Comparison of ENCODE assay signal across 9 cellular contexts in the genomic region with DNA sequence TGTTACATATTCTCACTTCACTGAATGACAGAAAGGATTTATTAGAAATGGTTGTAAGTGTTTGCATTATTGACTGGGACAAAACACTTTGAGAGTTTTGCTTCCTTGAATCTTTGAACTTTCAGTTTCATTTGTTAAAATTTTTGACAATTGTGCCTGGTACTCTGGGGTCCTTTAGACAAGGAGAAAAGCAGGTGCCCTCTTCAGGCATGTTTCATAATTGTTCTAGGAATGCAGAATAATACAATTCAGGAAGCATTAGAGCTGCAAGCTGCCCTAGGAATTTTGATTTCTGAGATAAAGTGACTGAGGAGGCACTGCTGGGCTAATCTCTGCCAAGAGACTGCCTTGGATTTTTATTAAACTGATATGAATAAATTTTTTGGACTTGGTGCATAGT. TPM values are rescaled to one million over a fixed set of nuclear protein-coding genes. Genes with fewer than 3 reads are reported as not detected.
DNase-seq lines count a peak whose midpoint lies in the region; ATAC-seq and TF ChIP-seq lines count a peak whose summit lies in the region.
"Had no signal": no experiment of that assay in that cellular context is flagged by ENCODE, and none has a peak within 500 bp of the region (broad histone marks: within the 10 kb centered on the region; RNA-seq: fewer than 3 reads in every experiment).

No MANE protein-coding gene starts in this region.

- no peak for ATAC-seq in HG02852 (IDR thresholded peaks at IDR 0.05; ENCODE audit: unreplicated experiment)

- peak overlapping the region; percentile 25; the same call in 1 of the 2 replicates for H3K27ac ChIP-seq in PC-9
- no peak overlapping the region for H3K27ac ChIP-seq in endodermal cell (ENCODE audit: low read depth, low read length)
- no peak overlapping the region for H3K27ac ChIP-seq in neural cell (ENCODE audit: low read length)

- H3K27me3 Mint-ChIP-seq in activated CD4-positive, alpha-beta T cell treated with anti-CD3 and anti-CD28 coated beads, Interleukin-2, amount 10 ng/mL, durations not matched to agents 24 days and 14 days = no peaks in the 10 kb centered on the region
- H3K27me3 Mint-ChIP-seq in endodermal cell (ENCODE audit: insufficient read depth) = no peaks in the 10 kb centered on the region
- H3K27me3 Mint-ChIP-seq: stimulated activated naive B cell treated with anti-CD40 and anti-IgM and Interleukin-4, amounts not matched to agents 10 μg/mL and 1 μg/mL and 100 μg/mL, for 72 hours had no signal

- H3F3A ChIP-seq in PC-9 (ENCODE audit: insufficient read depth, low read depth) (peaks cover 48% of the 10 kb centered on the region), neural cell (ENCODE audit: insufficient read depth, low read length, poor library complexity, severe bottlenecking) (no peaks in the 10 kb centered on the region)

- H3K4me1 Mint-ChIP-seq in activated CD4-positive, alpha-beta T cell treated with anti-CD3 and anti-CD28 coated beads, Interleukin-2, amount 10 ng/mL, durations not matched to agents 24 days and 14 days = peaks cover 62% of the 10 kb centered on the region
- peaks cover 15% of the 10 kb centered on the region for H3K4me1 Mint-ChIP-seq in endodermal cell

- H2AFZ ChIP-seq in PC-9 (no peak overlapping the region), neural cell (ENCODE audit: low read depth, low read length) (no peak overlapping the region)

- H3K9me2 ChIP-seq in PC-9 (ENCODE audit: insufficient read depth) = no peaks in the 10 kb centered on the region
- no peaks in the 10 kb centered on the region for H3K9me2 ChIP-seq in neural cell (ENCODE audit: insufficient read depth, low read length)

- H3K9me3 ChIP-seq in PC-9 (ENCODE audit: insufficient read depth, low read depth) (no peaks in the 10 kb centered on the region), endodermal cell (ENCODE audit: control insufficient read depth, low read length) (no peaks in the 10 kb centered on the region), neural cell (ENCODE audit: low read length) (no peaks in the 10 kb centered on the region)

- H3K27ac Mint-ChIP-seq in activated CD4-positive, alpha-beta T cell treated with anti-CD3 and anti-CD28 coated beads, Interleukin-2, amount 10 ng/mL, durations not matched to agents 24 days and 14 days = peak overlapping the region; percentile 59
- H3K27ac Mint-ChIP-seq in endodermal cell = peak overlapping the region; percentile 65

- intact Hi-C loops in activated CD4-positive, alpha-beta T cell treated with anti-CD3 and anti-CD28 coated beads, Interleukin-2, amount 10 ng/mL, durations not matched to agents 24 days and 14 days (cut with micrococcal nuclease) = loop anchor here (5.0 kb wide), 1 partner anchor 86 kb away; no protein-coding TSS in a partner anchor
- intact Hi-C loops in PC-9 (cut with micrococcal nuclease; ENCODE audit: unreplicated experiment) = loop anchor here (1.0 kb wide), 4 partner anchors 50 to 110 kb away; partner anchors contain the start of gene TOP1

- no peaks in the 10 kb centered on the region for H3K9me3 Mint-ChIP-seq in activated CD4-positive, alpha-beta T cell treated with anti-CD3 and anti-CD28 coated beads, Interleukin-2, amount 10 ng/mL, durations not matched to agents 24 days and 14 days
- H3K9me3 Mint-ChIP-seq in endodermal cell = no peaks in the 10 kb centered on the region
- H3K9me3 Mint-ChIP-seq: stimulated activated naive B cell treated with anti-CD40 and anti-IgM and Interleukin-4, amounts not matched to agents 10 μg/mL and 1 μg/mL and 100 μg/mL, for 72 hours had no signal

- BruUV-seq in PC-9 (replicated peaks; lab: Mats Ljungman, UMichigan) = no TSS peak

- H4K20me1 ChIP-seq in PC-9 (ENCODE audit: insufficient read depth) (peaks cover 3% of the 10 kb centered on the region), neural cell (ENCODE audit: insufficient read depth) (no peaks in the 10 kb centered on the region)

- CTCF ChIA-PET in PC-9 (lab: Charles Lee) = interaction anchor here (0.6 to 1.4 kb wide), 4 partner anchors 50 to 90 kb away, joined by 3 to 20 read pairs (median 5); no protein-coding TSS in a partner anchor

- H3K4me2 ChIP-seq in PC-9 (peak overlapping the region; percentile 34), neural cell (ENCODE audit: low read length) (no peak overlapping the region)

- peaks cover 51% of the 10 kb centered on the region for H3K36me3 ChIP-seq in PC-9 (ENCODE audit: low read depth)
- H3K36me3 ChIP-seq in endodermal cell (ENCODE audit: control insufficient read depth, insufficient read depth, low read length) = peaks cover 81% of the 10 kb centered on the region
- peaks cover 15% of the 10 kb centered on the region for H3K36me3 ChIP-seq in neural cell (ENCODE audit: insufficient read depth, low read length)

- no peak overlapping the region for H3K9ac ChIP-seq in endodermal cell (ENCODE audit: extremely low read depth, low read length, poor library complexity, severe bottlenecking)
- no peak overlapping the region for H3K9ac ChIP-seq in neural cell (ENCODE audit: low read length)

- POLR2A ChIA-PET in PC-9 (lab: Charles Lee; ENCODE audit: unreplicated experiment) = no interaction called here

- DNase-seq in activated CD4-positive, alpha-beta T cell treated with anti-CD3 and anti-CD28 coated beads, Interleukin-2, amount 10 ng/mL, durations not matched to agents 24 days and 14 days = no peak
- no peak for DNase-seq in activated CD4-positive, alpha-beta T cell treated with anti-CD3 and anti-CD28 coated beads, Interleukin-2, amount 50 U/mL, for 4 hours
- DNase-seq in PC-9 (peak; percentile 45 to 88), endodermal cell (no peak), NCI-H1436 (lab: John Stamatoyannopoulos, UW) (no peak), G401 (ENCODE audit: low spot score) (no peak)
- DNase-seq: stimulated activated naive B cell treated with anti-CD40 and anti-IgM and Interleukin-4, amounts not matched to agents 10 μg/mL and 1 μg/mL and 100 μg/mL, for 72 hours had no signal

- in situ Hi-C loops in G401 (cut with HindIII; ENCODE audit: low sequenced_read_pairs) = no loop called here

- H3K4me3 ChIP-seq in PC-9 = no peak overlapping the region
- H3K4me3 ChIP-seq in endodermal cell (ENCODE audit: low read length) = no peak overlapping the region
- H3K4me3 ChIP-seq in neural cell (ENCODE audit: low read length) = no peak overlapping the region

- TF ChIP-seq EP300 in neural cell (conservative IDR thresholded peaks at IDR 0.05; ENCODE audit: poor library complexity, severe bottlenecking) = no peak

- H3K4me3 Mint-ChIP-seq in activated CD4-positive, alpha-beta T cell treated with anti-CD3 and anti-CD28 coated beads, Interleukin-2, amount 10 ng/mL, durations not matched to agents 24 days and 14 days = peak overlapping the region; percentile 38
- H3K4me3 Mint-ChIP-seq in endodermal cell = no peak overlapping the region
- H3K4me3 Mint-ChIP-seq: stimulated activated naive B cell treated with anti-CD40 and anti-IgM and Interleukin-4, amounts not matched to agents 10 μg/mL and 1 μg/mL and 100 μg/mL, for 72 hours had no signal

- TF ChIP-seq CTCF in PC-9 (conservative IDR thresholded peaks at IDR 0.05) (peak; percentile 79), endodermal cell (conservative IDR thresholded peaks at IDR 0.05) (peak; percentile 65), neural cell (IDR thresholded peaks at IDR 0.05; ENCODE audit: poor library complexity, severe bottlenecking) (peak; percentile 19)

- H3K27me3 ChIP-seq in PC-9 (ENCODE audit: insufficient read depth, low read depth) (no peaks in the 10 kb centered on the region), endodermal cell (ENCODE audit: control insufficient read depth, insufficient read depth, low read length, poor library complexity, severe bottlenecking) (no peaks in the 10 kb centered on the region), neural cell (ENCODE audit: insufficient read depth, low read depth, low read length) (no peaks in the 10 kb centered on the region)

- H3K36me3 Mint-ChIP-seq in activated CD4-positive, alpha-beta T cell treated with anti-CD3 and anti-CD28 coated beads, Interleukin-2, amount 10 ng/mL, durations not matched to agents 24 days and 14 days (ENCODE audit: low read depth) = peaks cover 58% of the 10 kb centered on the region
- peaks cover 51% of the 10 kb centered on the region for H3K36me3 Mint-ChIP-seq in endodermal cell (ENCODE audit: low read depth)

- peaks cover 11% of the 10 kb centered on the region for H3K4me1 ChIP-seq in PC-9 (replicated peaks; ENCODE audit: insufficient read depth)
- H3K4me1 ChIP-seq in endodermal cell (ENCODE audit: control insufficient read depth, insufficient read depth, low read length) = peaks cover 9% of the 10 kb centered on the region

- H3K79me2 ChIP-seq in PC-9 (ENCODE audit: low read depth) = peaks cover 31% of the 10 kb centered on the region
- peaks cover 31% of the 10 kb centered on the region for H3K79me2 ChIP-seq in neural cell (replicated peaks; ENCODE audit: insufficient read depth, low read length)

- no peak for TF ChIP-seq RAD21 in neural cell (conservative IDR thresholded peaks at IDR 0.05)

TF ChIP-seq in neural cell, 6 proteins besides CTCF, POLR2A, EP300 and RAD21 (continues in another document):
- no peak for TF ChIP-seq MXI1 (conservative IDR thresholded peaks at IDR 0.05; ENCODE audit: poor library complexity, severe bottlenecking)

RNA-seq across cellular contexts. Expression of gene TOP1, which starts 49.7 kb away (rescaled TPM):
- total RNA-seq in activated CD4-positive, alpha-beta T cell treated with anti-CD3 and anti-CD28 coated beads, Interleukin-2, amount 10 ng/mL, durations not matched to agents 24 days and 14 days = 117 TPM in 2 replicates
- total RNA-seq in PC-9 (2021) (39.1 and 55.8 TPM in 2 replicates), endodermal cell (10 to 100 TPM; 78.8 to 82.5 TPM)
- polyA plus RNA-seq in endodermal cell (2013, experiment 1 of 2) = 91.0 TPM
- 88.9 TPM for polyA plus RNA-seq in endodermal cell (2013, experiment 2 of 2)
- polyA plus RNA-seq in neural cell = 27.8 and 33.2 TPM in 2 replicates
- 48.7 and 65.5 TPM in 2 replicates for polyA minus RNA-seq in neural cell
- total RNA-seq in G401 (2014; rRNA removed; shearing (Covaris generic)) = 32.1 and 39.7 TPM in 2 replicates

RNA-seq across cellular contexts. Expression of gene PLCG1, which starts 59.0 kb away (rescaled TPM):
- 246 and 255 TPM in 2 replicates for total RNA-seq in activated CD4-positive, alpha-beta T cell treated with anti-CD3 and anti-CD28 coated beads, Interleukin-2, amount 10 ng/mL, durations not matched to agents 24 days and 14 days
- total RNA-seq in PC-9 (2021) = 64.1 and 69.4 TPM in 2 replicates
- 100 to 1,000 TPM; 227 to 257 TPM for total RNA-seq in endodermal cell
- polyA plus RNA-seq in endodermal cell (2013, experiment 1 of 2) = 283 TPM
- polyA plus RNA-seq in endodermal cell (2013, experiment 2 of 2) = 237 TPM
- polyA plus RNA-seq in neural cell = 164 and 243 TPM in 2 replicates
- 178 and 199 TPM in 2 replicates for polyA minus RNA-seq in neural cell
- total RNA-seq in G401 (2014; rRNA removed; shearing (Covaris generic)) = 87.0 and 117 TPM in 2 replicates

Comparison
In these comparisons a context has a peak if more than half of its experiments do, and no peak if none do; other contexts are left out.
1. DNase-seq: peak in PC-9 (2 of 2); none in activated CD4-positive, alpha-beta T cell treated with anti-CD3 and anti-CD28 coated beads, Interleukin-2, amount 10 ng/mL, durations not matched to agents 24 days and 14 days (single experiment), activated CD4-positive, alpha-beta T cell treated with anti-CD3 and anti-CD28 coated beads, Interleukin-2, amount 50 U/mL, for 4 hours (0 of 2), endodermal cell (single experiment), NCI-H1436 (single experiment) and G401 (single experiment).
2. CTCF ChIP-seq: peak in every context shown above with its lines; median percentile 79 in PC-9; 65 in endodermal cell; 19 in neural cell.